Comparison of ENCODE assay signal across 8 cellular contexts in the genomic region with DNA sequence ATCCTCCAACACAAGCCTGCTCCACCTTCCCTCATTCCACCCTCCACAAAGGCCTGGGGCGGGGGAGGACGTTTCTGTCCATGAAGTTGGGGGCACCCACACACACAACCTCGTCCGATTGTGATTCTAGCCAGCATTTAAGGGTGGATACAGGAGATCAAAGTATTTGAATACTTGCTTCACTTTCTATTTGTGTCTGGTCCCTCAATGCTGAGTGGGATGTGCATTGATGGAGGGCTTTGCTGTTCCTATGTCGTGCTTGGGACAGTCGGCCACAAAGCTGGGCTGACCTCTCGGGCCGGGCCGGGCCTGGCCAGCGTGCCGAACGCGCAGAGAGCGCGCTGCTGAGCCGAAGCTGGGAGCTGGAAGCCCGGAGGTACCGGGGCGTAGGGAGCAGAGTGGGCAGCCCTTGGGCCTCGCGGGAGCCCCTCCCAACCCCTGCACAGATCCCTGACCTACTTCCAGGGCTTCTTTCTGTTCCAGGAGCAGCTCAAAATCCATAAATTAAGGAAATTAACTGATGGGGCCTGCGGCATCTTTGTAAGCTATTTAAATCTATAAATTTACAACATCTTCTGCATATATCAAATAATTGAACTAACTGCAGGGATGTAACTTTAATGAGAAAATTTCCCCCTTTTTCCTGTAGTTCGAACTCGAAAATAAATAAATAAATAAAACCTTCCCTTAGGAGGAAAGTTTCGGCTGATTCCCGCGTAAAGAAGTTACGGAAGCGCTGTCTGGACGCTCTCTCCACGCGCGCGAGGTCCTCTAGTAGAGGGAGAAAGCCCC. TPM values are rescaled to one million over a fixed set of nuclear protein-coding genes. Genes with fewer than 3 reads are reported as not detected.
A peak's percentile ranks its signal among the peaks of the same experiment; 100 is the strongest.
DNase-seq lines count a peak whose midpoint lies in the region; ATAC-seq and TF ChIP-seq lines count a peak whose summit lies in the region.

No MANE protein-coding gene starts in this region.

- ATAC-seq in Right ventricle myocardium inferior (no peak), GM19455 (IDR thresholded peaks at IDR 0.05; ENCODE audit: unreplicated experiment) (no peak)

- H3K23ac ChIP-seq in mesendoderm (ENCODE audit: low read length) = no peak overlapping the region

- peaks cover 3% of the 10 kb centered on the region for H3K79me1 ChIP-seq in mesendoderm (ENCODE audit: low read length)

- H2BK5ac ChIP-seq in mesendoderm (ENCODE audit: low read length) = no peak overlapping the region

- WGBS in mesendoderm (ENCODE audit: extremely low coverage, insufficient coverage, low lambda C conversion rate) = no CpG with 5 or more reads among the region's 34 CpGs

- no peak overlapping the region for H3K4ac ChIP-seq in mesendoderm (ENCODE audit: low read depth, low read length)

- H3K56ac ChIP-seq in mesendoderm (ENCODE audit: low read length) = peak overlapping the region; percentile 96

- H2BK120ac ChIP-seq in mesendoderm (ENCODE audit: low read depth, low read length) = no peak overlapping the region

- TF ChIP-seq CTCF in choroid plexus epithelial cell (conservative IDR thresholded peaks at IDR 0.05; ENCODE audit: low read depth, low read length) = no peak

- no peak overlapping the region for H2AK5ac ChIP-seq in mesendoderm (ENCODE audit: low read length)

- H3K4me3 ChIP-seq in choroid plexus epithelial cell (ENCODE audit: low read depth, low read length) = peak overlapping the region; percentile 71
- H3K4me3 ChIP-seq in mesendoderm (ENCODE audit: low read length) = no peak overlapping the region

- H4K8ac ChIP-seq in mesendoderm (ENCODE audit: low read depth, low read length) = no peak overlapping the region

- H3K27ac ChIP-seq in mesendoderm (ENCODE audit: low read depth, low read length) = peak overlapping the region; percentile 99

- H3K36me3 ChIP-seq in mesendoderm (ENCODE audit: control insufficient read depth, insufficient read depth, low read length) = no peaks in the 10 kb centered on the region

- intact Hi-C loops in Right ventricle myocardium inferior (cut with DNase I) (loop anchor here (1.0 to 2.0 kb wide), 2 partner anchors 111 to 204 kb away; no protein-coding TSS in a partner anchor), cardiac septum (cut with DNase I) (loop anchor here (1.0 to 5.0 kb wide), 3 partner anchors 26 to 303 kb away; no protein-coding TSS in a partner anchor)

- no peaks in the 10 kb centered on the region for H3K27me3 ChIP-seq in mesendoderm (ENCODE audit: insufficient read depth, low read length, poor library complexity)

- H2BK15ac ChIP-seq in mesendoderm (replicated peaks; ENCODE audit: low read depth) = no peak overlapping the region

- H3K18ac ChIP-seq in mesendoderm (ENCODE audit: low read length) = peak overlapping the region; percentile 99

- H3K4me2 ChIP-seq in mesendoderm (ENCODE audit: low read length) = peak overlapping the region; percentile 66

- peak overlapping the region; percentile 74 for H3K9ac ChIP-seq in mesendoderm (ENCODE audit: low read length)

- peaks cover 7% of the 10 kb centered on the region for H3K4me1 ChIP-seq in mesendoderm (ENCODE audit: control insufficient read depth, low read depth, low read length)

- no peak overlapping the region for H4K5ac ChIP-seq in mesendoderm (ENCODE audit: low read length)

- peaks cover 7% of the 10 kb centered on the region for H3K79me2 ChIP-seq in mesendoderm (ENCODE audit: control insufficient read depth, insufficient read depth, low read length)

- DNase-seq in Right ventricle myocardium inferior (ENCODE audit: missing footprints) (peak; percentile 70), cardiac septum (ENCODE audit: low spot score) (no peak), choroid plexus epithelial cell (ENCODE audit: low read depth) (no peak), mesendoderm (peak; percentile 52), HK-2 (ENCODE audit: unreplicated experiment) (no peak), cerebellum (ENCODE audit: low spot score) (no peak), NCI-H82 treated with DMSO at 0.1 percent for 48 hours (lab: John Stamatoyannopoulos, UW; ENCODE audit: unreplicated experiment) (no peak)

RNA-seq across cellular contexts. Expression of a gene that starts 1.9 kb away (rescaled TPM):
- total RNA-seq in Right ventricle myocardium inferior (10.1 TPM), cardiac septum (20.2 TPM), cerebellum (65.0 TPM)
- polyA plus RNA-seq in mesendoderm (2013, experiment 1 of 2) = 28.4 TPM
- 28.6 TPM for polyA plus RNA-seq in mesendoderm (2013, experiment 2 of 2)

Comparison
In these comparisons a context has a peak if more than half of its experiments do, and no peak if none do; other contexts are left out.
1. DNase-seq: peak in Right ventricle myocardium inferior (single experiment) and mesendoderm (single experiment); none in cardiac septum (single experiment), choroid plexus epithelial cell (single experiment), HK-2 (single experiment), cerebellum (single experiment) and NCI-H82 treated with DMSO at 0.1 percent for 48 hours (single experiment).